16 cellular contexts compared by ENCODE assay signal in genomic region chr22:40434101-40434500, GRCh38.
DNase-seq lines count a peak whose midpoint lies in the region; ATAC-seq and TF ChIP-seq lines count a peak whose summit lies in the region.
"Had no signal": no experiment of that assay in that cellular context is flagged by ENCODE, and none has a peak within 500 bp of the region (broad histone marks: within the 10 kb centered on the region; RNA-seq: fewer than 3 reads in every experiment).

No MANE protein-coding gene starts in this region.

- H3K9me3 Mint-ChIP-seq in CD4-positive, alpha-beta T cell, result no peaks in the 10 kb centered on the region
- no peaks in the 10 kb centered on the region for H3K9me3 Mint-ChIP-seq in naive thymus-derived CD8-positive, alpha-beta T cell
- H3K9me3 Mint-ChIP-seq: activated CD4-positive, alpha-beta T cell treated with anti-CD3 and anti-CD28 coated beads, Interleukin-2, amount 10 ng/mL, durations not matched to agents 7 days and 5 days; central memory CD8-positive, alpha-beta T cell; natural killer cell had no signal

- H3K27ac Mint-ChIP-seq in CD4-positive, alpha-beta T cell, result peak overlapping the region; percentile 33
- peak overlapping the region in 7 of 10 donors; percentile 8 to 77 (median 60) for H3K27ac Mint-ChIP-seq in naive thymus-derived CD8-positive, alpha-beta T cell
- H3K27ac Mint-ChIP-seq: activated CD4-positive, alpha-beta T cell treated with anti-CD3 and anti-CD28 coated beads, Interleukin-2, amount 10 ng/mL, durations not matched to agents 7 days and 5 days had no signal

- TF ChIP-seq EP300 in transverse colon (IDR thresholded peaks at IDR 0.05; ENCODE audit: low read depth), result no peak

- no peak overlapping the region for H3K27ac ChIP-seq in CD4-positive, alpha-beta T cell (ENCODE audit: low read depth, low read length)
- H3K27ac ChIP-seq in HCT116 (ENCODE audit: low read depth, low read length) (no peak overlapping the region), transverse colon (no peak overlapping the region)

- POLR2A ChIA-PET in CD4-positive, alpha-beta T cell (lab: Charles Lee), result interaction anchor here (0.6 kb wide), 1 partner anchor 284 kb away, joined by 4 read pairs; no protein-coding TSS in a partner anchor
- POLR2A ChIA-PET in HCT116 (lab: Charles Lee), result no interaction called here
- POLR2A ChIA-PET in naive thymus-derived CD8-positive, alpha-beta T cell (lab: Charles Lee), result no interaction called here

- H3K4me3 Mint-ChIP-seq in CD4-positive, alpha-beta T cell, result no peak overlapping the region
- no peak overlapping the region for H3K4me3 Mint-ChIP-seq in naive thymus-derived CD8-positive, alpha-beta T cell
- H3K4me3 Mint-ChIP-seq: activated CD4-positive, alpha-beta T cell treated with anti-CD3 and anti-CD28 coated beads, Interleukin-2, amount 10 ng/mL, durations not matched to agents 7 days and 5 days; central memory CD8-positive, alpha-beta T cell; natural killer cell had no signal

- intact Hi-C loops in CD4-positive, alpha-beta T cell (cut with DNase I, micrococcal nuclease), result no loop called here
- intact Hi-C loops in HCT116 (cut with micrococcal nuclease) (loop anchor here (10.0 kb wide), 1 partner anchor 331 kb away; no protein-coding TSS in a partner anchor), cardiac septum (cut with DNase I) (loop anchor here (10.0 kb wide), 1 partner anchor 121 kb away; no protein-coding TSS in a partner anchor), transverse colon (cut with DNase I; ENCODE audit: low total_unique reads) (no loop called here)

- no peak for TF ChIP-seq RAD21 in HCT116 (IDR thresholded peaks at IDR 0.05; ENCODE audit: low read depth)

- H3K9me3 ChIP-seq in CD4-positive, alpha-beta T cell (ENCODE audit: control insufficient read depth, low read length), result no peaks in the 10 kb centered on the region
- H3K9me3 ChIP-seq in HCT116 (ENCODE audit: control insufficient read depth in 1 of 2, insufficient read depth in 1 of 2, low read depth in 1 of 2, low read length in 2 of 2) (no peaks in the 10 kb centered on the region), transverse colon (no peaks in the 10 kb centered on the region)
- H3K9me3 ChIP-seq: Peyer's patch had no signal

- H3K36me3 Mint-ChIP-seq in CD4-positive, alpha-beta T cell (ENCODE audit: low read depth), result peaks cover 79% of the 10 kb centered on the region
- peaks cover 6 to 64% (median 9%) of the 10 kb centered on the region in 3 donors for H3K36me3 Mint-ChIP-seq in naive thymus-derived CD8-positive, alpha-beta T cell

- H3K4me3 ChIP-seq in HCT116 (replicated peaks in 1 of 2; ENCODE audit: low read depth in 1 of 2, low read length in 2 of 2) (no peak overlapping the region), transverse colon (no peak overlapping the region)
- H3K4me3 ChIP-seq: Peyer's patch had no signal

- H3K9me2 ChIP-seq in HCT116 (ENCODE audit: insufficient read depth), result no peaks in the 10 kb centered on the region

- RAD21 ChIA-PET in HCT116 (lab: Charles Lee; ENCODE audit: low non-redundant PET in 1 of 2, low total read pairs in 2 of 2, uncharacterized antibody in 2 of 2, unreplicated experiment in 2 of 2), result interaction anchor here in 1 of 2 experiments (0.7 kb wide), 1 partner anchor 84 kb away, joined by 3 read pairs; no protein-coding TSS in a partner anchor

- H3K27me3 ChIP-seq in CD4-positive, alpha-beta T cell (ENCODE audit: control insufficient read depth, insufficient read depth, low read length), result no peaks in the 10 kb centered on the region
- H3K27me3 ChIP-seq in HCT116 (ENCODE audit: insufficient read depth, low read length) (no peaks in the 10 kb centered on the region), transverse colon (no peaks in the 10 kb centered on the region)
- H3K27me3 ChIP-seq: Peyer's patch had no signal

- no peak overlapping the region for H2AFZ ChIP-seq in HCT116 (ENCODE audit: low read depth, low read length, poor library complexity, severe bottlenecking)

- 0 out of 2 replicates have a peak, but pooled peaks cover 3% of the 10 kb centered on the region for H3K79me2 ChIP-seq in HCT116 (ENCODE audit: insufficient read depth, low read length)

- DNase-seq in CD4-positive, alpha-beta T cell, result no peak
- DNase-seq in HCT116 (ENCODE audit: low read depth, low spot score), result no peak
- peak; percentile 37 for DNase-seq in amniotic epithelial cell (ENCODE audit: low read depth)
- DNase-seq in naive thymus-derived CD8-positive, alpha-beta T cell, result no peak
- DNase-seq in cardiac septum (ENCODE audit: low spot score), result no peak
- DNase-seq in transverse colon, result no peak
- DNase-seq: activated CD4-positive, alpha-beta T cell treated with anti-CD3 and anti-CD28 coated beads, Interleukin-2, amount 10 ng/mL, durations not matched to agents 7 days and 5 days; hippocampal formation; kidney; natural killer cell; NCI-H187; NCI-H345; stimulated activated CD4-positive, alpha-beta T cell treated with anti-CD3 and anti-CD28 coated beads, Interleukin-2, amount 100 ng/mL, for 48 hours had no signal

- no peak overlapping the region for H3K4me2 ChIP-seq in HCT116 (ENCODE audit: low read length)

- TF ChIP-seq POLR2A in HCT116 (IDR thresholded peaks at IDR 0.05; ENCODE audit: borderline replicate concordance, extremely low read depth, insufficient read depth, insufficient read length) (no peak), transverse colon (IDR thresholded peaks at IDR 0.05) (no peak)

- CTCF ChIA-PET in CD4-positive, alpha-beta T cell (lab: Charles Lee), result interaction anchor here (0.7 to 1.2 kb wide), 2 partner anchors 53 to 240 kb away, joined by 3 read pairs; no protein-coding TSS in a partner anchor
- CTCF ChIA-PET in HCT116 (lab: Charles Lee), result no interaction called here

- H3K4me1 ChIP-seq in HCT116 (ENCODE audit: control insufficient read depth in 1 of 2, insufficient read depth in 2 of 2, low read length in 2 of 2) (peaks cover 0 to 2% of the 10 kb centered on the region in 2 experiments; a peak in 1 of 4 replicates), transverse colon (peaks cover 0 to 46% (median 15%) of the 10 kb centered on the region in 4 donors)

- peaks cover 0 to 4% of the 10 kb centered on the region in 2 experiments; a peak in 1 of 4 replicates for H3K36me3 ChIP-seq in HCT116 (ENCODE audit: control insufficient read depth in 1 of 2, insufficient read depth in 2 of 2, low read length in 2 of 2)
- peaks cover 0 to 13% (median 3%) of the 10 kb centered on the region in 4 donors for H3K36me3 ChIP-seq in transverse colon

- H3K4me1 Mint-ChIP-seq in CD4-positive, alpha-beta T cell (ENCODE audit: low read depth), result peaks cover 42% of the 10 kb centered on the region
- H3K4me1 Mint-ChIP-seq in naive thymus-derived CD8-positive, alpha-beta T cell, result peaks cover 20 to 83% (median 60%) of the 10 kb centered on the region in 4 donors

- no peaks in the 10 kb centered on the region for H4K20me1 ChIP-seq in HCT116 (ENCODE audit: insufficient read depth)

- no peak for TF ChIP-seq CTCF in CD4-positive, alpha-beta T cell (IDR thresholded peaks at IDR 0.05)
- TF ChIP-seq CTCF in HCT116 (IDR thresholded peaks at IDR 0.05 in 2 of 3, conservative IDR thresholded peaks at IDR 0.05 in 1 of 3; ENCODE audit: borderline replicate concordance in 1 of 3, insufficient read depth in 1 of 3, low read depth in 2 of 3, low read length in 2 of 3) (no peak), transverse colon (IDR thresholded peaks at IDR 0.05) (no peak)

- no peaks in the 10 kb centered on the region for H3K27me3 Mint-ChIP-seq in CD4-positive, alpha-beta T cell
- no peaks in the 10 kb centered on the region for H3K27me3 Mint-ChIP-seq in naive thymus-derived CD8-positive, alpha-beta T cell
- H3K27me3 Mint-ChIP-seq: activated CD4-positive, alpha-beta T cell treated with anti-CD3 and anti-CD28 coated beads, Interleukin-2, amount 10 ng/mL, durations not matched to agents 7 days and 5 days; central memory CD8-positive, alpha-beta T cell had no signal

- no peak for ATAC-seq in CD4-positive, alpha-beta T cell (ENCODE audit: poor library complexity)
- ATAC-seq in HCT116 (no peak), HG03196 (IDR thresholded peaks at IDR 0.05; ENCODE audit: unreplicated experiment) (no peak)
- ATAC-seq in naive thymus-derived CD8-positive, alpha-beta T cell, result no peak
- ATAC-seq: natural killer cell had no signal

- 97% methylated on average over 3 of the region's 3 CpGs; no CpG with 5 or more reads in 1 of the 2 donors for WGBS in transverse colon (ENCODE audit: low coverage in 1 of 2), 2 donors

- BruUV-seq in HCT116 (replicated peaks; lab: Mats Ljungman, UMichigan), result TSS peak; percentile 29

- in situ Hi-C loops in transverse colon (cut with MboI; ENCODE audit: low pct_ligation_motif_present in 1 of 4, low pct_unique_long_range_greater_than_20kb in 1 of 4, low sequenced_read_pairs in 3 of 4), result loop anchor here in 3 of 4 donors (5.0 to 10.0 kb wide), 2 partner anchors 208 to 211 kb away; no protein-coding TSS in a partner anchor

- no peak overlapping the region for H3K9ac ChIP-seq in HCT116 (ENCODE audit: low read length)

TF ChIP-seq in HCT116, 20 proteins besides CTCF, POLR2A, EP300 and RAD21 (continues in another document):
- TF ChIP-seq JUND (IDR thresholded peaks at IDR 0.05) (no peak), EZH2 (IDR thresholded peaks at IDR 0.05) (no peak), ZFX (IDR thresholded peaks at IDR 0.05) (no peak), CBX3 (IDR thresholded peaks at IDR 0.05; ENCODE audit: low read depth) (no peak), POLR2AphosphoS5 (IDR thresholded peaks at IDR 0.05; ENCODE audit: low read depth, low read length) (no peak), SRF (IDR thresholded peaks at IDR 0.05; ENCODE audit: low read depth) (no peak)

Comparison
In these comparisons a context has a peak if more than half of its experiments do, and no peak if none do; other contexts are left out.
1. intact Hi-C loops: an anchor here in HCT116 (10.0 kb wide) and cardiac septum (10.0 kb wide); none called in CD4-positive, alpha-beta T cell and transverse colon.